In the genomic region with DNA sequence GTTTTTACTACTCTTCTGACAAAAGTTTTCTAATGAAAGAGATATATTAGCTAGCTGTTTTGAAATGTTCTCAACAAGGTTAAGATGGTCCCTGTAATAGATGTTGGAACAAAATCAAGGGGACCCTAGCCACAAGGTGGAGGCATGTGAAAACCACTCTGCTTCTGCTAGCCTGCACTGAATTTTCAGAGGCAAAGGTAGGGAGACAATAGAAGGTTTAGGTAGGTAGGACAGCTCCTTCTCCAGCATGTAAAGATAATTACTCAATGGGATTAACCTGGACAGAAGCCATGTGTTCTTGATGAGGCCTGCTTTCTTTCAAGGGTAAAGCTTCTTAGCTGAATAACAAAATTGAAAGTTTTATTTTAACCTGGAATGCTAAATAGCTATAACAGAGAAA, we compare ENCODE assay signal across 19 cellular contexts.
"Had no signal": no experiment of that assay in that cellular context is flagged by ENCODE, and none has a peak within 500 bp of the region (broad histone marks: within the 10 kb centered on the region; RNA-seq: fewer than 3 reads in every experiment).

No MANE protein-coding gene starts in this region.

- DNase-seq: activated CD4-positive, alpha-beta memory T cell treated with anti-CD3 and anti-CD28 coated beads, Interleukin-2, amount 10 ng/mL, durations not matched to agents 7 days and 5 days; activated CD4-positive, alpha-beta T cell treated with anti-CD3 and anti-CD28 coated beads, Interleukin-2, amount 10 ng/mL, durations not matched to agents 7 days and 5 days; activated CD4-positive, CD25-positive, alpha-beta regulatory T cell; activated gamma-delta T cell; activated naive CD4-positive, alpha-beta T cell treated with anti-CD3 and anti-CD28 coated beads for 36 hours; activated T-cell treated with anti-CD3 and anti-CD28 coated beads for 4 hours; activated T-cell treated with anti-CD3 and anti-CD28 coated beads, Interleukin-2, amount 50 U/mL, for 48 hours; amygdala; KG1; NCI-H1092; NCI-H1436; NCI-H1694 treated with DMSO at 0.1 percent for 48 hours; NCI-H2081; NCI-H2171 treated with DMSO at 0.1 percent for 48 hours; NCI-H226; NCI-H526 treated with DMSO at 0.1 percent for 48 hours; T-helper 2 cell; T1000 had no signal

- ATAC-seq: activated T-helper 17 cell treated with anti-CD3 and anti-CD28 coated beads, Interleukin-2, amount 50 U/mL, for 72 hours had no signal
